Comparison of ENCODE assay signal across 27 cellular contexts in genomic region chr5:82560966-82561365, GRCh38.
"Had no signal": no experiment of that assay in that cellular context is flagged by ENCODE, and none has a peak within 500 bp of the region (broad histone marks: within the 10 kb centered on the region; RNA-seq: fewer than 3 reads in every experiment).

No MANE protein-coding gene starts in this region.

- H3K4me1 Mint-ChIP-seq: activated B cell treated with CpG ODN at 0.5 μM for 24 hours; activated CD4-positive, alpha-beta T cell treated with anti-CD3 and anti-CD28 coated beads, Interleukin-2, amount 10 ng/mL, durations not matched to agents 7 days and 5 days; activated naive CD8-positive, alpha-beta T cell treated with anti-CD3 and anti-CD28 coated beads, Interleukin-2, amount 50 U/mL, for 24 hours; IgD-negative memory B cell; T-cell had no signal

- H3K4me3 Mint-ChIP-seq: activated B cell treated with CpG ODN at 0.5 μM for 24 hours; activated CD4-positive, alpha-beta memory T cell treated with anti-CD3 and anti-CD28 coated beads for 36 hours; activated CD4-positive, alpha-beta T cell treated with anti-CD3 and anti-CD28 coated beads, Interleukin-2, amount 10 ng/mL, durations not matched to agents 7 days and 5 days; activated naive CD8-positive, alpha-beta T cell treated with anti-CD3 and anti-CD28 coated beads, Interleukin-2, amount 50 U/mL, for 24 hours; activated T-cell treated with anti-CD3 and anti-CD28 coated beads, Interleukin-2, amount 50 U/mL, for 4 hours; IgD-negative memory B cell; T-cell had no signal

- H3K27me3 ChIP-seq: ascending aorta, brain microvascular endothelial cell, cardiac muscle cell had no signal

- FAIRE-seq: TTC549 had no signal

- H3K36me3 Mint-ChIP-seq: activated CD4-positive, alpha-beta memory T cell treated with anti-CD3 and anti-CD28 coated beads for 36 hours; T-cell had no signal

- H3K27ac ChIP-seq: brain microvascular endothelial cell, cardiac muscle cell, SK-N-MC had no signal

- H3K4me3 ChIP-seq: ascending aorta, cardiac muscle cell, SK-N-MC had no signal

- H3K36me3 ChIP-seq: ascending aorta, brain microvascular endothelial cell, cardiac muscle cell had no signal

- DNase-seq: activated B cell treated with CpG ODN at 0.5 μM for 24 hours; activated CD4-positive, alpha-beta memory T cell treated with anti-CD3 and anti-CD28 coated beads for 36 hours; activated CD4-positive, alpha-beta T cell treated with anti-CD3 and anti-CD28 coated beads, Interleukin-2, amount 10 ng/mL, durations not matched to agents 7 days and 5 days; activated CD8-positive, alpha-beta memory T cell treated with anti-CD3 and anti-CD28 coated beads for 24 hours; activated effector memory CD4-positive, alpha-beta T cell treated with anti-CD3 and anti-CD28 coated beads, Interleukin-2, amount 50 U/mL, for 16 hours; activated naive CD4-positive, alpha-beta T cell treated with Interleukin-2 at 50 U/mL for 16 hours; activated naive CD8-positive, alpha-beta T cell treated with anti-CD3 and anti-CD28 coated beads, Interleukin-2, amount 50 U/mL, for 24 hours; activated T-cell treated with anti-CD3 and anti-CD28 coated beads, Interleukin-2, amount 50 U/mL, for 4 hours; amniotic stem cell; brain microvascular endothelial cell; KG1; NCI-H1048; NCI-H1436; NCI-H1694 treated with DMSO at 0.1 percent for 48 hours; NCI-H2029 treated with DMSO at 0.1 percent for 48 hours; NCI-H524 treated with DMSO at 0.1 percent for 48 hours; NCI-H748 treated with DMSO at 0.1 percent for 48 hours; RPMI8226; T-cell; T-helper 2 cell; T1000 had no signal

- H3K27ac Mint-ChIP-seq: activated B cell treated with CpG ODN at 0.5 μM for 24 hours; activated CD4-positive, alpha-beta memory T cell treated with anti-CD3 and anti-CD28 coated beads for 36 hours; activated CD4-positive, alpha-beta T cell treated with anti-CD3 and anti-CD28 coated beads, Interleukin-2, amount 10 ng/mL, durations not matched to agents 7 days and 5 days; activated naive CD4-positive, alpha-beta T cell treated with anti-CD3 and anti-CD28 coated beads, Interleukin-2, amount 50 U/mL, for 72 hours; activated naive CD8-positive, alpha-beta T cell treated with anti-CD3 and anti-CD28 coated beads, Interleukin-2, amount 50 U/mL, for 24 hours; IgD-negative memory B cell; T-cell had no signal
